ENCODE assay signal across 12 cellular contexts in the genomic region with DNA sequence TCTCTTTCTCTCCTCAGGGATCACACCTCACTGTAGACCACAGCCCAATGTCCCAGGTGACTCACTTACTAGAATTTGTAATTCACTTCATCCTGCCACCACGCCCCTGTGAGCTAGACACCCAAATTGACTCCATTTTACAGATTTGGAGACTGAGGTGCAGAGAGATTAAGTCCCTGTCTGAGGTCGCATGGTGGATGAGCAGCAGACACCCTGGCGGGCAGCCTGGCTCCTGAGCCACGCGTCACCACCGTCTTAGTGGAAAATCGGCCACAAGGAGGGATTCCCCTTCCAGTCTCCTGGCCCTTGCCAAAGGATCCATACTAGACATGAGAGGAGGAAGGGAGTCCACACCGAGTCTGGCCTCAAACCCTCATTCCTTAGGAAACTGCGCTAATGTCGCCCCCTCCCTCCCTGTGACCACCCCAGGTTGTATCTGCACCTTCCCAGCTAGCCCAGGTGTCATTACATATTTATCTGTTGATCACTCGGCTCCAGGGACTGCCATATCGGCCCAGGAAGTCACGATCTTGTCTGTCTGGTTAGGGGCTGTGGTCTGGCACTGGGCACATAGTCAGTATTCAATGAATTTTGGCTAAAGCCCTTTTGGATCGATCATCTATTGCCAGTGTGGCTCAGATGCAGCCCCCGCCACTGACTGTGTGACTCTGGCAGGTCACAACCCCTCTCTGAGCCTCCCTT. TPM values are rescaled to one million over a fixed set of nuclear protein-coding genes. Genes with fewer than 3 reads are reported as not detected.
DNase-seq lines count a peak whose midpoint lies in the region; ATAC-seq and TF ChIP-seq lines count a peak whose summit lies in the region.
"Had no signal": no experiment of that assay in that cellular context is flagged by ENCODE, and none has a peak within 500 bp of the region (broad histone marks: within the 10 kb centered on the region; RNA-seq: fewer than 3 reads in every experiment).

No MANE protein-coding gene starts in this region.

- H3K27ac ChIP-seq in fibroblast of lung (ENCODE audit: insufficient read depth, low read length) (peak overlapping the region; percentile 86), skin epidermis (peak overlapping the region in 19 of 21 experiments; percentile 15 to 89 (median 61))
- H3K27ac ChIP-seq: KMS-11 had no signal

- peak overlapping the region; percentile 48 for H3K4me2 ChIP-seq in fibroblast of lung (ENCODE audit: extremely low read depth, insufficient read depth, low read length)
- H3K4me2 ChIP-seq: KMS-11 had no signal

- no peaks in the 10 kb centered on the region for H3K9me3 ChIP-seq in Caco-2
- H3K9me3 ChIP-seq in T-helper 17 cell (ENCODE audit: control insufficient read depth, low read length, poor library complexity, severe bottlenecking) = no peaks in the 10 kb centered on the region
- no peaks in the 10 kb centered on the region for H3K9me3 ChIP-seq in fibroblast of lung (ENCODE audit: control insufficient read depth, insufficient read depth, low read depth, low read length)
- no peaks in the 10 kb centered on the region for H3K9me3 ChIP-seq in MG63
- H3K9me3 ChIP-seq: prostate gland had no signal

- H3K4me1 ChIP-seq in Caco-2 = peaks cover 26% of the 10 kb centered on the region
- H3K4me1 ChIP-seq in fibroblast of lung (ENCODE audit: control insufficient read depth, extremely low read depth, insufficient read depth, low read length) = peaks cover 17% of the 10 kb centered on the region
- H3K4me1 ChIP-seq: prostate gland had no signal

- H3K4me1 Mint-ChIP-seq in Caco-2 (ENCODE audit: low read depth, unreplicated experiment) = peaks cover 31% of the 10 kb centered on the region
- peaks cover 35% of the 10 kb centered on the region for H3K4me1 Mint-ChIP-seq in T-helper 17 cell

- no peaks in the 10 kb centered on the region for H3K36me3 ChIP-seq in Caco-2 (ENCODE audit: control insufficient read depth, insufficient read depth, low read length)
- no peaks in the 10 kb centered on the region for H3K36me3 ChIP-seq in fibroblast of lung (ENCODE audit: control insufficient read depth, insufficient read depth, low read length)
- H3K36me3 ChIP-seq in MG63 = no peaks in the 10 kb centered on the region
- H3K36me3 ChIP-seq: prostate gland had no signal

- H3K27me3 Mint-ChIP-seq in Caco-2 (ENCODE audit: insufficient read depth, unreplicated experiment) = no peaks in the 10 kb centered on the region
- H3K27me3 Mint-ChIP-seq in T-helper 17 cell = no peaks in the 10 kb centered on the region

- CTCF ChIA-PET in Caco-2 (lab: Charles Lee) = interaction anchor here (0.9 to 4.4 kb wide), 5 partner anchors 10 to 52 kb away, joined by 3 to 19 read pairs (median 13); no protein-coding TSS in a partner anchor

- H3K4me3 Mint-ChIP-seq in Caco-2 (ENCODE audit: unreplicated experiment) = no peak overlapping the region
- H3K4me3 Mint-ChIP-seq in T-helper 17 cell = peak overlapping the region; percentile 78

- H3K4me3 ChIP-seq in Caco-2 (ENCODE audit: low read depth, low read length) (no peak overlapping the region), fibroblast of lung (replicated peaks in 1 of 4; ENCODE audit: control extremely low read depth in 1 of 4, insufficient read depth in 1 of 4, low read depth in 3 of 4, low read length in 4 of 4) (no peak overlapping the region), skin epidermis (no peak overlapping the region), MG63 (no peak overlapping the region)
- H3K4me3 ChIP-seq: prostate gland had no signal

- peak overlapping the region; percentile 16 for H3K27ac Mint-ChIP-seq in Caco-2 (ENCODE audit: unreplicated experiment)
- peak overlapping the region; percentile 84 for H3K27ac Mint-ChIP-seq in T-helper 17 cell

- intact Hi-C loops in Caco-2 (cut with micrococcal nuclease; ENCODE audit: unreplicated experiment) = no loop called here

- H4K20me1 ChIP-seq in fibroblast of lung (ENCODE audit: control insufficient read depth, extremely low read depth, insufficient read depth, low read length) = no peaks in the 10 kb centered on the region

- TF ChIP-seq CTCF in Caco-2 (IDR thresholded peaks at IDR 0.05; ENCODE audit: insufficient read depth in 1 of 2, low read depth in 1 of 2, low read length in 1 of 2, severe bottlenecking in 1 of 2, unreplicated experiment in 1 of 2) (no peak), fibroblast of lung (conservative IDR thresholded peaks at IDR 0.05 in 1 of 2, IDR thresholded peaks at IDR 0.05 in 1 of 2; ENCODE audit: low read depth in 1 of 2, low read length in 2 of 2) (no peak)

- peak overlapping the region; percentile 10 for H3K9ac ChIP-seq in fibroblast of lung (ENCODE audit: insufficient read depth, low read length)
- H3K9ac ChIP-seq: KMS-11 had no signal

- no peak overlapping the region for H2AFZ ChIP-seq in fibroblast of lung (ENCODE audit: low read length)

- ATAC-seq in T-helper 17 cell = peak; percentile 8
- ATAC-seq in HG03045 (IDR thresholded peaks at IDR 0.05; ENCODE audit: unreplicated experiment) = no peak
- ATAC-seq in HG03432 (IDR thresholded peaks at IDR 0.05; ENCODE audit: unreplicated experiment) = no peak
- no peak for ATAC-seq in GM21786 (IDR thresholded peaks at IDR 0.05; ENCODE audit: unreplicated experiment)

- no TSS peak for BruUV-seq in Caco-2 (replicated peaks; lab: Mats Ljungman, UMichigan)

- no peak for DNase-seq in Caco-2
- no peak for DNase-seq in T-helper 17 cell
- DNase-seq in fibroblast of lung (ENCODE audit: low read depth in 2 of 2) = no peak
- no peak for DNase-seq in MG63
- DNase-seq: cerebellar nuclear complex, DMS79 had no signal

- no peaks in the 10 kb centered on the region for H3K27me3 ChIP-seq in Caco-2 (replicated peaks; ENCODE audit: control insufficient read depth, insufficient read depth, low read length)
- no peaks in the 10 kb centered on the region for H3K27me3 ChIP-seq in fibroblast of lung (ENCODE audit: control insufficient read depth, insufficient read depth, low read length)
- H3K27me3 ChIP-seq in MG63 = no peaks in the 10 kb centered on the region

- POLR2A ChIA-PET in Caco-2 (lab: Charles Lee) = interaction anchor here (1.4 kb wide), 1 partner anchor 10 kb away, joined by 7 read pairs; no protein-coding TSS in a partner anchor

- no peaks in the 10 kb centered on the region for H3K36me3 Mint-ChIP-seq in Caco-2 (ENCODE audit: insufficient read depth, unreplicated experiment)
- peaks cover 5% of the 10 kb centered on the region for H3K36me3 Mint-ChIP-seq in T-helper 17 cell (ENCODE audit: low read depth)

- H3K9me3 Mint-ChIP-seq in Caco-2 (ENCODE audit: unreplicated experiment) = no peaks in the 10 kb centered on the region

- no peaks in the 10 kb centered on the region for H3K79me2 ChIP-seq in fibroblast of lung (ENCODE audit: control insufficient read depth, insufficient read depth, low read length)

RNA-seq across cellular contexts. Expression of a gene that starts 25.7 kb away (rescaled TPM):
- total RNA-seq in Caco-2 (2022) (1.9 and 2.7 TPM in 2 replicates), T-helper 17 cell (not detected), fibroblast of lung (41.5 and 79.1 TPM in 2 replicates)
- 6.8 and 33.1 TPM in 2 replicates for polyA plus RNA-seq in fibroblast of lung
- 5.3 and 22.0 TPM in 2 replicates for polyA plus RNA-seq in fibroblast of lung (2012)
- polyA minus RNA-seq in fibroblast of lung (ENCODE audit: low replicate concordance) = 24.8 and 159 TPM in 2 replicates
- 4.1 and 6.2 TPM in 2 replicates for total RNA-seq in MG63 (2014; rRNA removed; shearing (Covaris generic); ENCODE audit: low replicate concordance)
